Comparison of ENCODE assay signal across 2 cellular contexts in genomic region chr17:8039611-8040168, GRCh38.
TF ChIP-seq lines count a peak whose summit lies in the region.

No MANE protein-coding gene starts in this region.

TF ChIP-seq in IMR-90, 13 proteins besides CTCF, POLR2A, EP300 and RAD21:
- no peak for TF ChIP-seq FOS (IDR thresholded peaks at IDR 0.05; ENCODE audit: low read depth, low read length)
- no peak for TF ChIP-seq MAFK (IDR thresholded peaks at IDR 0.05; ENCODE audit: low read depth, low read length)
- no peak for TF ChIP-seq ELK1 (IDR thresholded peaks at IDR 0.05; ENCODE audit: borderline replicate concordance, low read depth, low read length)
- no peak for TF ChIP-seq CHD1 (IDR thresholded peaks at IDR 0.05; ENCODE audit: low read depth, low read length)
- TF ChIP-seq MXI1 (IDR thresholded peaks at IDR 0.05; ENCODE audit: borderline replicate concordance, low read depth, low read length): no peak
- no peak for TF ChIP-seq RCOR1 (IDR thresholded peaks at IDR 0.05; ENCODE audit: insufficient replicate concordance, low read length)
- TF ChIP-seq CEBPB (IDR thresholded peaks at IDR 0.05; ENCODE audit: low read depth, low read length): no peak
- TF ChIP-seq MAZ (IDR thresholded peaks at IDR 0.05; ENCODE audit: borderline replicate concordance, low read depth, low read length): no peak
- no peak for TF ChIP-seq BHLHE40 (IDR thresholded peaks at IDR 0.05; ENCODE audit: low read depth, low read length)
- no peak for TF ChIP-seq USF2 (IDR thresholded peaks at IDR 0.05; ENCODE audit: low read depth, low read length)
- TF ChIP-seq SMC3 (IDR thresholded peaks at IDR 0.05; ENCODE audit: low read depth, low read length): no peak
- no peak for TF ChIP-seq NFE2L2 (IDR thresholded peaks at IDR 0.05; ENCODE audit: low read depth, low read length)
- no peak for TF ChIP-seq RFX5 (IDR thresholded peaks at IDR 0.05; ENCODE audit: low read depth, low read length)

TF ChIP-seq in H1, 55 proteins besides CTCF, POLR2A, EP300 and RAD21:
- TF ChIP-seq POU5F1 (IDR thresholded peaks at IDR 0.05; ENCODE audit: low read depth, low read length): no peak
- TF ChIP-seq CBX8 (IDR thresholded peaks at IDR 0.05; ENCODE audit: borderline replicate concordance, low read depth, low read length): no peak
- no peak for TF ChIP-seq GTF2F1 (IDR thresholded peaks at IDR 0.05; ENCODE audit: borderline replicate concordance, low read depth, low read length)
- no peak for TF ChIP-seq SRF (IDR thresholded peaks at IDR 0.05; ENCODE audit: low read depth, low read length)
- no peak for TF ChIP-seq EZH2 (IDR thresholded peaks at IDR 0.05; ENCODE audit: low read depth, low read length, severe bottlenecking)
- TF ChIP-seq ATF3 (IDR thresholded peaks at IDR 0.05; ENCODE audit: insufficient read depth, low read depth, low read length): no peak
- TF ChIP-seq SP1 (IDR thresholded peaks at IDR 0.05; ENCODE audit: low read depth, low read length): no peak
- TF ChIP-seq NRF1 (IDR thresholded peaks at IDR 0.05; ENCODE audit: low read depth, low read length): no peak
- no peak for TF ChIP-seq ZNF274 (IDR thresholded peaks at IDR 0.05; ENCODE audit: borderline replicate concordance, extremely low read depth, low read length)
- TF ChIP-seq YY1 (IDR thresholded peaks at IDR 0.05; ENCODE audit: low read depth, low read length): no peak
- no peak for TF ChIP-seq RXRA (IDR thresholded peaks at IDR 0.05; ENCODE audit: insufficient read depth, low read depth, low read length)
- TF ChIP-seq RBBP5 (IDR thresholded peaks at IDR 0.05; ENCODE audit: borderline replicate concordance, low read depth, low read length): no peak
- no peak for TF ChIP-seq SIN3A (conservative IDR thresholded peaks at IDR 0.05 in 1 of 2, IDR thresholded peaks at IDR 0.05 in 1 of 2; ENCODE audit: low read depth in 1 of 2, low read length in 2 of 2)
- no peak for TF ChIP-seq HDAC2 (IDR thresholded peaks at IDR 0.05; ENCODE audit: borderline replicate concordance in 1 of 2, low read depth in 2 of 2, low read length in 2 of 2)
- no peak for TF ChIP-seq TAF7 (optimal IDR thresholded peaks at IDR 0.05; ENCODE audit: borderline replicate concordance, low read depth, low read length)
- TF ChIP-seq SUZ12 (IDR thresholded peaks at IDR 0.05; ENCODE audit: low read length): no peak
TF ChIP-seq in H1: peak in this region for 0.
